ENCODE assay signal across 15 cellular contexts in the genomic region with DNA sequence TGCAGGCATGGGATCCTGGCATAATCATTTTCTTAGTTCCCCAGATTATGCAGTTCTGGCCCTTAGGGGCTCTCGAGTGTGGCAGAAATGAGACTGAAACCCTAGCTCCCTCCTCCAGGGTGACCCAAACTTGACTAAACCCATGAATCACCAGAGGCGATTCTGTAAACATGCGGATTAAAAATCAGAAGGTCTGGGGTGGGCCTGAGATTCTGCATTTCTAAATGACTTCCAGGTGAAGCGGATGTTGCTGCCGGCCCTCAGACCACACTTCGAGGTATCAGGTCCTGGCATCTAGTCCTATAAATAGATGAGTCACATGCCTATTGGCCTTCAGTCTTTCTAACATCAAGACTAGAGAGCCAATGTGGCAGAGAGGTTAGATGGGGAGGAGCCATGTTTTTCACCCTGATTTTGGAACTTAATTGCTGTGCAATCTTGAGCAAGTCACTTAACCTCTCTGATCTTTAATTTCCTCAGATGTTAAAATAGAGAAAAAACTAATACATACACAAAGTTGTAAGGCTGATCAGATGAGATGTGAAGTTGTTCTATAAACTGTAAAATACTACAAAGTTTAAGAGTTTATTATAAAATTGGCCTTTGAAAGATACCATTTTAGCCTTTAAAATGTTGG.
DNase-seq lines count a peak whose midpoint lies in the region; ATAC-seq, FAIRE-seq and TF ChIP-seq lines count a peak whose summit lies in the region.
"Had no signal": no experiment of that assay in that cellular context is flagged by ENCODE, and none has a peak within 500 bp of the region (broad histone marks: within the 10 kb centered on the region; RNA-seq: fewer than 3 reads in every experiment).

No MANE protein-coding gene starts in this region.

- H3K9me3 ChIP-seq in A549, result no peaks in the 10 kb centered on the region
- no peaks in the 10 kb centered on the region for H3K9me3 ChIP-seq in ascending aorta
- no peaks in the 10 kb centered on the region for H3K9me3 ChIP-seq in psoas muscle

- POLR2A ChIA-PET in A549 (lab: Yijun Ruan, JAX), result no interaction called here

- H3K27me3 ChIP-seq in ascending aorta (no peaks in the 10 kb centered on the region), psoas muscle (ENCODE audit: insufficient read depth in 3 of 3, low read length in 2 of 3) (no peaks in the 10 kb centered on the region)

- DNase-seq in A549 (ENCODE audit: low read depth in 1 of 2, low spot score in 1 of 2) (no peak), EL (peak; percentile 15), ascending aorta (ENCODE audit: low spot score in 2 of 2) (no peak), psoas muscle (no peak), T-helper 1 cell (no peak), RPMI8226 (no peak), inferior parietal cortex (ENCODE audit: extremely low spot score) (no peak), NCI-H69 (lab: John Stamatoyannopoulos, UW) (no peak)
- DNase-seq: DMS79 treated with DMSO at 0.1 percent for 48 hours, erythroblast, NCI-H1417 treated with DMSO at 0.1 percent for 48 hours, PC-9, small intestine had no signal

- peak overlapping the region in 1 of 2 experiments; percentile 60; a peak in 1 of 6 replicates for H3K27ac ChIP-seq in A549
- peak overlapping the region; percentile 95 to 98 for H3K27ac ChIP-seq in ascending aorta
- peak overlapping the region; percentile 91 for H3K27ac ChIP-seq in psoas muscle
- H3K27ac ChIP-seq: PC-9 had no signal

- TF ChIP-seq POLR2A in A549 (IDR thresholded peaks at IDR 0.05; ENCODE audit: low read length), result no peak

- FAIRE-seq in A549 (lab: Jason Lieb, UNC), result no peak
- FAIRE-seq: colon, small intestine had no signal

- TF ChIP-seq CTCF in A549 (IDR thresholded peaks at IDR 0.05), result no peak
- no peak for TF ChIP-seq CTCF in ascending aorta (IDR thresholded peaks at IDR 0.05)
- TF ChIP-seq CTCF in psoas muscle (IDR thresholded peaks at IDR 0.05), result no peak

- peaks cover 9% of the 10 kb centered on the region; the same call in 2 of the 3 replicates for H3K4me1 ChIP-seq in A549
- peaks cover 6 to 32% of the 10 kb centered on the region in 2 donors for H3K4me1 ChIP-seq in ascending aorta
- peaks cover 39% of the 10 kb centered on the region for H3K4me1 ChIP-seq in psoas muscle

- no peak for TF ChIP-seq EP300 in A549 (IDR thresholded peaks at IDR 0.05)

- intact Hi-C loops in ascending aorta (cut with DNase I), result loop anchor here (5.0 kb wide), 2 partner anchors 167 to 237 kb away; no protein-coding TSS in a partner anchor
- intact Hi-C loops in psoas muscle (cut with DNase I), result loop anchor here (5.0 to 10.0 kb wide), 4 partner anchors 107 to 430 kb away; a partner anchor contains a TSS

- no peaks in the 10 kb centered on the region for H3K36me3 ChIP-seq in ascending aorta
- H3K36me3 ChIP-seq in psoas muscle (ENCODE audit: insufficient read depth in 1 of 2, low read depth in 1 of 2), result no peaks in the 10 kb centered on the region

- WGBS in A549 (ENCODE audit: missing lambda C conversion rate), result 85% methylated on average over 6 of the region's 6 CpGs
- WGBS in psoas muscle, 3 donors, result 46 to 63% (median 46%) methylated on average over 6 of the region's 6 CpGs

- TF ChIP-seq RAD21 in A549 (conservative IDR thresholded peaks at IDR 0.05 in 1 of 2, IDR thresholded peaks at IDR 0.05 in 1 of 2), result no peak

- ATAC-seq in A549, result no peak
- ATAC-seq in psoas muscle, result peak; percentile 26 to 38 (median 36)
- ATAC-seq: activated CD4-positive, CD25-positive, alpha-beta regulatory T cell treated with anti-CD3 and anti-CD28 coated beads, Interleukin-2, amount 50 U/mL, for 24 hours had no signal

- CTCF ChIA-PET in A549 (lab: Yijun Ruan, JAX), result no interaction called here

- H3K4me2 ChIP-seq in A549, result no peak overlapping the region
- H3K4me2 ChIP-seq: PC-9 had no signal

- H3K4me3 ChIP-seq in A549 (no peak overlapping the region), ascending aorta (no peak overlapping the region), psoas muscle (no peak overlapping the region)
- H3K4me3 ChIP-seq: PC-9 had no signal

TF ChIP-seq in A549, 52 proteins besides CTCF, POLR2A, EP300 and RAD21:
- peak; percentile 15 for TF ChIP-seq ZFP36 (IDR thresholded peaks at IDR 0.05; ENCODE audit: borderline replicate concordance, partially characterized antibody)
- TF ChIP-seq KDM1A (IDR thresholded peaks at IDR 0.05; ENCODE audit: low read depth), result no peak
- TF ChIP-seq FOSL2 (IDR thresholded peaks at IDR 0.05), result no peak
- no peak for TF ChIP-seq FOSL2 (CRISPR knock-in tag; IDR thresholded peaks at IDR 0.05)
TF ChIP-seq in A549: peak in this region for 1.

Comparison
In these comparisons a context has a peak if more than half of its experiments do, and no peak if none do; other contexts are left out.
1. ATAC-seq: peak in psoas muscle (4 of 4); none in A549 (0 of 2).